Comparison of ENCODE assay signal across 32 cellular contexts in the genomic region with DNA sequence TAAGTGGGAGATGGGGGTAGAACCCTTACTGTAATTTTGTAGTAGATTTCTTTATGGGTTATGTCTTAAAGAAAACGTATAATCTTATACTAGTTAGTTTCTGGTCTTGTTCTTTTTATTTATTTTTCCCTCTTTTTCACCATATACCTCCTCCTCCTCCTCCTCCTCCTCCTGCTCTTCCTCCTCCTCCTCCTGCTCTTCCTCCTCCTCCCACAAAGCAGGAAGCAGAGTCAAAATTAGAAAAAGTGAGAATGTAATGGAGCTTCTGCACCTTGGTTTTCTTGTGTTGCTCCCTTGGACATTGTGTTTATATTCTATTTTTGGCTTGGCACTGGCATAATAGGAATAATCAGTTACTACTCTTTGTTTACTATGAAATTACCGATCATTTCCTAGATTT. TPM values are rescaled to one million over a fixed set of nuclear protein-coding genes. Genes with fewer than 3 reads are reported as not detected.
DNase-seq lines count a peak whose midpoint lies in the region; ATAC-seq, FAIRE-seq and TF ChIP-seq lines count a peak whose summit lies in the region.
"Had no signal": no experiment of that assay in that cellular context is flagged by ENCODE, and none has a peak within 500 bp of the region (broad histone marks: within the 10 kb centered on the region; RNA-seq: fewer than 3 reads in every experiment).

No MANE protein-coding gene starts in this region.

- no peak for TF ChIP-seq POLR2A in A549 (IDR thresholded peaks at IDR 0.05; ENCODE audit: low read length)

- peaks cover 7% of the 10 kb centered on the region; the same call in 2 of the 3 replicates for H3K36me3 Mint-ChIP-seq in GM23338 (ENCODE audit: low read depth)
- H3K36me3 Mint-ChIP-seq: mesothelial cell of epicardium had no signal

- H3K4me1 Mint-ChIP-seq in GM23338 = peaks cover 42% of the 10 kb centered on the region

- POLR2A ChIA-PET in A549 (lab: Yijun Ruan, JAX) = no interaction called here

- CTCF ChIA-PET in A549 (lab: Yijun Ruan, JAX) = no interaction called here

- intact Hi-C loops in head of caudate nucleus (cut with DNase I) = no loop called here

- H3K27me3 ChIP-seq in GM23338 (ENCODE audit: insufficient read depth) (no peaks in the 10 kb centered on the region), adipocyte (replicated peaks; ENCODE audit: control insufficient read depth, insufficient read depth, low read length) (no peaks in the 10 kb centered on the region), hepatocyte (no peaks in the 10 kb centered on the region)
- H3K27me3 ChIP-seq: ovary, transverse colon had no signal

- H3K9ac ChIP-seq in adipocyte (ENCODE audit: low read length) = peak overlapping the region; percentile 49

- ATAC-seq in A549 = no peak
- no peak for ATAC-seq in GM23338

- no peak overlapping the region for H2AFZ ChIP-seq in GM23338
- H2AFZ ChIP-seq in hepatocyte = no peak overlapping the region

- no peak for DNase-seq in A549 (ENCODE audit: low read depth in 1 of 2, low spot score in 1 of 2)
- DNase-seq in GM23338 (ENCODE audit: low spot score) = no peak
- DNase-seq in adipocyte (ENCODE audit: low read depth) = peak; percentile 37
- DNase-seq in hepatocyte (ENCODE audit: low spot score) = no peak
- no peak for DNase-seq in frontal cortex (ENCODE audit: low spot score in 2 of 2)
- no peak for DNase-seq in head of caudate nucleus
- DNase-seq in stimulated activated CD4-positive, alpha-beta T cell treated with anti-CD3 and anti-CD28 coated beads, Interleukin-15, amount 100 ng/mL, for 24 hours = no peak
- no peak for DNase-seq in NCI-H146 treated with DMSO at 0.1 percent for 48 hours (lab: John Stamatoyannopoulos, UW; ENCODE audit: unreplicated experiment)
- DNase-seq: activated CD4-positive, alpha-beta T cell treated with anti-CD3 and anti-CD28 coated beads, Interleukin-2, amount 50 U/mL, for 1 hour; activated naive CD4-positive, alpha-beta T cell treated with anti-CD3 and anti-CD28 coated beads for 36 hours; amygdala; COR-L47; cortex of kidney; Karpas-422; kidney; MV-4-11; naive B cell; NCI-H1436 treated with DMSO at 0.1 percent for 48 hours; NCI-H2107; NCI-H446; NCI-H82; ovary; retina; T-helper 9 cell; transverse colon had no signal

- no peaks in the 10 kb centered on the region for H3K27me3 Mint-ChIP-seq in GM23338 (ENCODE audit: insufficient read depth, low read depth, poor library complexity)
- H3K27me3 Mint-ChIP-seq: naive B cell had no signal

- H3K36me3 ChIP-seq in GM23338 (ENCODE audit: insufficient read depth) (no peaks in the 10 kb centered on the region), adipocyte (ENCODE audit: control insufficient read depth, insufficient read depth, low read length, severe bottlenecking) (no peaks in the 10 kb centered on the region), hepatocyte (replicated peaks; ENCODE audit: insufficient read depth, low read depth) (no peaks in the 10 kb centered on the region)
- H3K36me3 ChIP-seq: HAP-1, ovary had no signal

- H3K9me3 Mint-ChIP-seq in GM23338 = no peaks in the 10 kb centered on the region
- H3K9me3 Mint-ChIP-seq: activated naive CD4-positive, alpha-beta T cell treated with anti-CD3 and anti-CD28 coated beads for 36 hours; activated T-helper 1 cell treated with anti-CD3 and anti-CD28 coated beads, Interleukin-12 subunit alpha, Interleukin-12 subunit beta, Interleukin-2, Interleukin-4 antibody, amounts not matched to agents 30 ng/mL and 10 ng/mL and 1 ng/mL, durations not matched to agents 14 hours and 24 hours and 36 hours; mesothelial cell of epicardium; naive B cell had no signal

- FAIRE-seq in A549 (lab: Jason Lieb, UNC) (no peak), frontal cortex (lab: Jason Lieb, UNC) (no peak)
- FAIRE-seq: bronchial epithelial cell, endometrium, G401.6, GM19239, kidney had no signal

- H3K9me3 ChIP-seq in A549 = no peaks in the 10 kb centered on the region
- no peaks in the 10 kb centered on the region for H3K9me3 ChIP-seq in adipocyte (ENCODE audit: control insufficient read depth, low read length)
- H3K9me3 ChIP-seq in hepatocyte (ENCODE audit: low read depth) = no peaks in the 10 kb centered on the region
- H3K9me3 ChIP-seq: HAP-1, ovary, transverse colon had no signal

- TF ChIP-seq RAD21 in A549 (conservative IDR thresholded peaks at IDR 0.05 in 1 of 2, IDR thresholded peaks at IDR 0.05 in 1 of 2) = no peak

- peak overlapping the region; percentile 84 for H3K27ac Mint-ChIP-seq in GM23338
- H3K27ac Mint-ChIP-seq: activated naive CD4-positive, alpha-beta T cell treated with anti-CD3 and anti-CD28 coated beads for 36 hours; activated T-helper 1 cell treated with anti-CD3 and anti-CD28 coated beads, Interleukin-12 subunit alpha, Interleukin-12 subunit beta, Interleukin-2, Interleukin-4 antibody, amounts not matched to agents 30 ng/mL and 10 ng/mL and 1 ng/mL, durations not matched to agents 14 hours and 24 hours and 36 hours; mesothelial cell of epicardium had no signal

- H3F3A ChIP-seq in GM23338 (replicated peaks; ENCODE audit: low read depth) = no peaks in the 10 kb centered on the region

- H3K4me3 ChIP-seq in A549 (no peak overlapping the region), GM23338 (no peak overlapping the region), adipocyte (ENCODE audit: low read length) (peak overlapping the region; percentile 73), hepatocyte (no peak overlapping the region)
- H3K4me3 ChIP-seq: HAP-1, ovary, transverse colon had no signal

- H3K4me1 ChIP-seq in A549 = peaks cover 59% of the 10 kb centered on the region
- peaks cover 31% of the 10 kb centered on the region for H3K4me1 ChIP-seq in GM23338 (ENCODE audit: insufficient read depth)
- peaks cover 37% of the 10 kb centered on the region for H3K4me1 ChIP-seq in adipocyte (ENCODE audit: control insufficient read depth, insufficient read depth, low read length)
- H3K4me1 ChIP-seq in hepatocyte (ENCODE audit: insufficient read depth) = peaks cover 12% of the 10 kb centered on the region

- H3K79me2 ChIP-seq in GM23338 (replicated peaks; ENCODE audit: insufficient read depth) (peaks cover 85% of the 10 kb centered on the region), hepatocyte (peaks cover 81% of the 10 kb centered on the region)

- H3K4me2 ChIP-seq in A549 (peak overlapping the region; percentile 77), GM23338 (0 out of 2 replicates have a peak overlapping the region, but pooled peaks have one; percentile 18), hepatocyte (peak overlapping the region; percentile 86)

- H3K9me2 ChIP-seq in GM23338 (ENCODE audit: insufficient read depth) (no peaks in the 10 kb centered on the region), hepatocyte (replicated peaks; ENCODE audit: insufficient read depth) (no peaks in the 10 kb centered on the region)

- H3K27ac ChIP-seq in A549 (peak overlapping the region; percentile 32 to 63; a peak in 4 of 6 replicates), GM23338 (ENCODE audit: low read depth) (no peak overlapping the region), hepatocyte (no peak overlapping the region)
- H3K27ac ChIP-seq: ovary had no signal

- TF ChIP-seq CTCF in A549 (IDR thresholded peaks at IDR 0.05) (no peak), GM23338 (conservative IDR thresholded peaks at IDR 0.05; ENCODE audit: low read depth in 2 of 2) (no peak), hepatocyte (IDR thresholded peaks at IDR 0.05; ENCODE audit: poor library complexity) (no peak)

- H3K4me3 Mint-ChIP-seq in GM23338 = no peak overlapping the region
- H3K4me3 Mint-ChIP-seq: activated naive CD4-positive, alpha-beta T cell treated with anti-CD3 and anti-CD28 coated beads for 36 hours; activated T-helper 1 cell treated with anti-CD3 and anti-CD28 coated beads, Interleukin-12 subunit alpha, Interleukin-12 subunit beta, Interleukin-2, Interleukin-4 antibody, amounts not matched to agents 30 ng/mL and 10 ng/mL and 1 ng/mL, durations not matched to agents 14 hours and 24 hours and 36 hours; mesothelial cell of epicardium had no signal

- no peak for TF ChIP-seq EP300 in A549 (IDR thresholded peaks at IDR 0.05)

- 25% methylated on average over 2 of the region's 2 CpGs for WGBS in A549 (ENCODE audit: missing lambda C conversion rate)
- WGBS in hepatocyte (ENCODE audit: low lambda C conversion rate, missing lambda C conversion rate) = 86% methylated on average over 2 of the region's 2 CpGs

- H4K20me1 ChIP-seq in GM23338 (replicated peaks; ENCODE audit: insufficient read depth) (peaks cover 19% of the 10 kb centered on the region), hepatocyte (ENCODE audit: insufficient read depth, poor library complexity, severe bottlenecking) (peaks cover 22% of the 10 kb centered on the region)

TF ChIP-seq in A549, 52 proteins besides CTCF, POLR2A, EP300 and RAD21:
- TF ChIP-seq JUN (IDR thresholded peaks at IDR 0.05) (no peak), HEYL (CRISPR knock-in tag; IDR thresholded peaks at IDR 0.05) (no peak), RARB (CRISPR knock-in tag; IDR thresholded peaks at IDR 0.05) (no peak), SREBF2 (IDR thresholded peaks at IDR 0.05) (no peak), GATA3 (IDR thresholded peaks at IDR 0.05; ENCODE audit: borderline replicate concordance) (no peak), ZSCAN20 (CRISPR knock-in tag; IDR thresholded peaks at IDR 0.05) (no peak)

TF ChIP-seq in GM23338, 12 proteins besides CTCF, POLR2A, EP300 and RAD21 (continues in another document):
- TF ChIP-seq EZH2phosphoT487 (IDR thresholded peaks at IDR 0.05; ENCODE audit: unreplicated experiment) = no peak

RNA-seq across cellular contexts. Expression of gene MACIR, which starts 4.5 kb away (rescaled TPM):
- polyA plus RNA-seq in A549 (2011; rRNA removed) = 35.3 and 38.8 TPM in 2 replicates
- polyA plus RNA-seq in A549 (2012; cell fraction: cytosol; rRNA removed) = 16.1 and 17.5 TPM in 2 replicates
- 13.0 and 18.4 TPM in 2 replicates for polyA plus RNA-seq in A549 (2012; cell fraction: nucleus; rRNA removed)
- 17.7 to 21.5 TPM (median 20.1 TPM) in 3 replicates for polyA plus RNA-seq in A549 (2017; fragmentation: RNase III; extraction: RNeasy Plus Mini Kit Qiagen cat#74134 plus additional on column Dnase treatment)
- 24.8 and 27.3 TPM in 2 replicates for polyA minus RNA-seq in A549 (2011; rRNA and poly(A)+ RNA removed)
- total RNA-seq in GM23338 (2014; rRNA removed; shearing (Covaris generic)) = 26.4 and 27.6 TPM in 2 replicates
- polyA plus RNA-seq in GM23338 (2016; fragmentation: Nextera tagmentation; extraction: Ambion mirVana) = 11.7 and 13.4 TPM in 2 replicates
- total RNA-seq in hepatocyte = 25.5 and 26.4 TPM in 2 replicates
- 16.0 and 16.5 TPM in 2 replicates for polyA plus RNA-seq in hepatocyte
- 58.7 TPM for total RNA-seq in frontal cortex

Comparison
In these comparisons a context has a peak if more than half of its experiments do, and no peak if none do; other contexts are left out.
1. H3K27ac ChIP-seq: peak in A549 (2 of 2); none in GM23338 (single experiment) and hepatocyte (single experiment).
2. H3K4me2 ChIP-seq: peak in every context shown above with its lines; median percentile 86 in hepatocyte; 77 in A549; 18 in GM23338.